In the genomic region with DNA sequence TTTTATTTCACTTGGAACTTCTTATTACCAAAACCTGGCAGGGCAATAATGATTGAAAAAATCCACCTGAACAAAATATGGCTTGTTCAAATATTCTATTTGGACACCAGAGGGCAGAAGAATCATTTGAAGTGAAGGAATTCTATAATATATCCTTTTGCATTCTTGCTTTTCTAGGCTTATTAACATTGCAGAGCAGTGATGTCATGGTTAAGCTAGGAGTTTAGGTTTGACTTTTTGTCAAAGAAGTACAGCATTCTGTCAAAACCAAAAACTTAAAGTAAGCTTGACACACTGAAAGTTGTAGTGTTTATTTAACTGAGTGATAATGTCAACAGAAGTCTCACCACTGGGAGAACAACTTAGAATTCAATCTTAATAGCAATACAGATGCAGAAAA, we compare ENCODE assay signal across 7 cellular contexts.
A peak's percentile ranks its signal among the peaks of the same experiment; 100 is the strongest.
DNase-seq lines count a peak whose midpoint lies in the region; FAIRE-seq and TF ChIP-seq lines count a peak whose summit lies in the region.

No MANE protein-coding gene starts in this region.

- H3K4me1 Mint-ChIP-seq in HFFc6 (ENCODE audit: low read depth), result peaks cover 25% of the 10 kb centered on the region

- H3K4me2 ChIP-seq in OCI-LY1 (ENCODE audit: low read length), result no peak overlapping the region

- FAIRE-seq in small intestine (lab: Jason Lieb, UNC), result no peak

- H3K27me3 Mint-ChIP-seq in HFFc6 (ENCODE audit: insufficient read depth), result no peaks in the 10 kb centered on the region

- H3K27me3 ChIP-seq in OCI-LY1 (ENCODE audit: insufficient read depth, low read length) (no peaks in the 10 kb centered on the region), small intestine (ENCODE audit: control insufficient read depth in 2 of 2, insufficient read depth in 2 of 2, low read length in 2 of 2) (no peaks in the 10 kb centered on the region)

- H3K79me2 ChIP-seq in OCI-LY1 (ENCODE audit: insufficient read depth, low read length), result no peaks in the 10 kb centered on the region

- TF ChIP-seq CTCF in GM10248 (IDR thresholded peaks at IDR 0.05; ENCODE audit: control extremely low read depth, extremely low read depth, low read depth, missing control alignments) (peak; percentile 47), HFFc6 (IDR thresholded peaks at IDR 0.05) (peak; percentile 89), OCI-LY1 (IDR thresholded peaks at IDR 0.05; ENCODE audit: low read length) (peak; percentile 66), epithelial cell of esophagus (IDR thresholded peaks at IDR 0.05; ENCODE audit: insufficient read depth, low read depth, low read length, missing control alignments) (peak; percentile 43)

- H3K9me3 ChIP-seq in OCI-LY1 (ENCODE audit: low read length) (no peaks in the 10 kb centered on the region), small intestine (ENCODE audit: control insufficient read depth, low read depth) (no peaks in the 10 kb centered on the region)

- no peak overlapping the region for H2AFZ ChIP-seq in OCI-LY1 (ENCODE audit: low read length)

- no peak overlapping the region for H3K9ac ChIP-seq in OCI-LY1 (ENCODE audit: low read length)

- no peaks in the 10 kb centered on the region for H3K9me3 Mint-ChIP-seq in HFFc6

- H3K36me3 Mint-ChIP-seq in HFFc6 (ENCODE audit: low read depth), result no peaks in the 10 kb centered on the region

- POLR2A ChIA-PET in GM10248 (lab: Yijun Ruan, JAX), result no interaction called here

- no peak overlapping the region for H3K4me3 Mint-ChIP-seq in HFFc6

- H3K4me1 ChIP-seq in OCI-LY1 (ENCODE audit: insufficient read depth, low read length, severe bottlenecking) (no peaks in the 10 kb centered on the region), small intestine (ENCODE audit: control insufficient read depth in 2 of 2, insufficient read depth in 1 of 2, low read depth in 1 of 2, low read length in 1 of 2) (no peaks in the 10 kb centered on the region)

- no peaks in the 10 kb centered on the region for H3K36me3 ChIP-seq in OCI-LY1 (ENCODE audit: insufficient read depth, low read length)
- H3K36me3 ChIP-seq in small intestine (ENCODE audit: control insufficient read depth in 2 of 2, insufficient read depth in 2 of 2, low read length in 2 of 2), result no peaks in the 10 kb centered on the region

- H3K27ac ChIP-seq in OCI-LY1 (ENCODE audit: low read depth, low read length, poor library complexity, severe bottlenecking) (no peak overlapping the region), small intestine (ENCODE audit: low read depth in 1 of 2, low read length in 1 of 2) (no peak overlapping the region)

- CTCF ChIA-PET in GM10248 (lab: Yijun Ruan, JAX), result interaction anchor here (0.7 to 1.6 kb wide), 8 partner anchors 9 to 819 kb away, joined by 3 to 4 read pairs (median 3); no protein-coding TSS in a partner anchor

- H4K20me1 ChIP-seq in OCI-LY1 (ENCODE audit: insufficient read depth, low read length), result no peaks in the 10 kb centered on the region

- H3K27ac Mint-ChIP-seq in HFFc6, result no peak overlapping the region

- no peaks in the 10 kb centered on the region for H3K9me2 ChIP-seq in OCI-LY1 (ENCODE audit: low read depth, low read length)

- no peak for DNase-seq in GM10248 (ENCODE audit: extremely low spot score)
- DNase-seq in HFFc6, result peak; percentile 66
- DNase-seq in epithelial cell of esophagus (ENCODE audit: low read depth), result peak; percentile 52
- peak; percentile 17 for DNase-seq in small intestine
- DNase-seq in activated CD4-positive, alpha-beta T cell treated with anti-CD3 and anti-CD28 coated beads for 48 hours, result no peak
- DNase-seq in NCI-H1436 treated with DMSO at 0.1 percent for 48 hours (lab: John Stamatoyannopoulos, UW), result no peak

- H3K4me3 ChIP-seq in OCI-LY1 (ENCODE audit: low read depth, low read length, poor library complexity, severe bottlenecking) (no peak overlapping the region), epithelial cell of esophagus (ENCODE audit: low read length) (no peak overlapping the region), small intestine (ENCODE audit: low read depth in 1 of 2, low read length in 2 of 2) (no peak overlapping the region)

- no peaks in the 10 kb centered on the region for H3F3A ChIP-seq in OCI-LY1 (ENCODE audit: insufficient read depth, low read length)

Comparison
In these comparisons a context has a peak if more than half of its experiments do, and no peak if none do; other contexts are left out.
1. DNase-seq: peak in HFFc6 (single experiment), epithelial cell of esophagus (single experiment) and small intestine (single experiment); none in GM10248 (single experiment), activated CD4-positive, alpha-beta T cell treated with anti-CD3 and anti-CD28 coated beads for 48 hours (single experiment) and NCI-H1436 treated with DMSO at 0.1 percent for 48 hours (single experiment).
2. Peak in every context shown above with its lines, with median percentiles within 50 percentile points of each other: CTCF ChIP-seq.